ENCODE assay signal across 1 cellular context in the genomic region with DNA sequence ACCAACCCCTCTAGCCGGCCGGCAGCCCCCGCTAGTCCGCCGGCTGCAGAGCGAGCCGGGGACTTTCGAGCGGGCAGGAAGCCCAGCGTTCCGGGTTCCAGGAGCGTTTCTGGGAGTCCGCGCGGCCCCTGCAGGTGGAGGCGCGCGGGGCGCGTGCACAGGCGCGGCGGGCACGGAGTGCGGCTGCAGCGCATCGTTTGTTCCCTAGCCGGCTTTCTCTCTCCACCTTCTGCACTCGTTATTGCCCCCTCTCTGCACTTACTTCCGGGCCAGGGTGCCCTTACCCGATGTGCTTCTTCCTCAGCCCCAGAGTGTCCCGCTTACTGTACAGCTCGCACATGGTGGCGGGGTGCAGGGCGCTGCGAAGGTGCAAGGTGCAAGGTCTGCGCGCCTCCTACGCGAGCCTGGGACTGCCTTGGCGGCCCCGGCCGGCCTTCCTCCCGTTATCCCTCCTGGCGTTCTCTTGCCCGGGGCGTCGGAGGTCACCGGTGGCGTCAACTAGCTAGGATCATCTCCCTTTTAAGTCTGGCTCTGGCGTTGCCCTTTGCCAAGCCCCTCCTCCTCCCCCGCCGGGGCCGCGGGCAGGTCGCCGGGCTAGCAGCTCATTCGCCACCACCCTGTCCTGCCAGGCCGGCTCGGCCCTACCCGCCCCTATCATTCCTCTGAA.
TF ChIP-seq lines count a peak whose summit lies in the region.

A gene (minus strand): TSS at position 495 of the 667 bp plus-strand sequence. CDS start 155 bp downstream, at position 340.

TF ChIP-seq in WTC11, 78 proteins besides CTCF, POLR2A, EP300 and RAD21 (continued from another document):
- TF ChIP-seq HMGA2 (CRISPR knock-in tag; IDR thresholded peaks at IDR 0.05) (no peak), NR3C1 (CRISPR knock-in tag; conservative IDR thresholded peaks at IDR 0.05; ENCODE audit: low read depth) (no peak), ZNF671 (CRISPR knock-in tag; IDR thresholded peaks at IDR 0.05) (no peak), JAZF1 (CRISPR knock-in tag; IDR thresholded peaks at IDR 0.05) (no peak), NFE2L1 (CRISPR knock-in tag; IDR thresholded peaks at IDR 0.05) (peak; percentile 29; the same call in 1 of the 2 replicates), FOXJ3 (CRISPR knock-in tag; IDR thresholded peaks at IDR 0.05; ENCODE audit: borderline replicate concordance) (no peak), NR2C2 (CRISPR knock-in tag; IDR thresholded peaks at IDR 0.05) (peak; percentile 56; the same call in 1 of the 2 replicates), GRHL2 (CRISPR knock-in tag; IDR thresholded peaks at IDR 0.05; ENCODE audit: insufficient replicate concordance, severe bottlenecking) (no peak), NFYB (CRISPR knock-in tag; conservative IDR thresholded peaks at IDR 0.05; ENCODE audit: low read depth) (no peak)
- TF ChIP-seq, protein P1, sequence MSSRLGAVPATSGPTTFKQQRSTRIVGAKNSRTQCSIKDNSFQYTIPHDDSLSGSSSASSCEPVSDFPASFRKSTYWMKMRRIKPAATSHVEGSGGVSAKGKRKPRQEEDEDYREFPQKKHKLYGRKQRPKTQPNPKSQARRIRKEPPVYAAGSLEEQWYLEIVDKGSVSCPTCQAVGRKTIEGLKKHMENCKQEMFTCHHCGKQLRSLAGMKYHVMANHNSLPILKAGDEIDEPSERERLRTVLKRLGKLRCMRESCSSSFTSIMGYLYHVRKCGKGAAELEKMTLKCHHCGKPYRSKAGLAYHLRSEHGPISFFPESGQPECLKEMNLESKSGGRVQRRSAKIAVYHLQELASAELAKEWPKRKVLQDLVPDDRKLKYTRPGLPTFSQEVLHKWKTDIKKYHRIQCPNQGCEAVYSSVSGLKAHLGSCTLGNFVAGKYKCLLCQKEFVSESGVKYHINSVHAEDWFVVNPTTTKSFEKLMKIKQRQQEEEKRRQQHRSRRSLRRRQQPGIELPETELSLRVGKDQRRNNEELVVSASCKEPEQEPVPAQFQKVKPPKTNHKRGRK (CRISPR knock-in tag; IDR thresholded peaks at IDR 0.05; ENCODE audit: borderline replicate concordance), result no peak
- TF ChIP-seq, protein P2, sequence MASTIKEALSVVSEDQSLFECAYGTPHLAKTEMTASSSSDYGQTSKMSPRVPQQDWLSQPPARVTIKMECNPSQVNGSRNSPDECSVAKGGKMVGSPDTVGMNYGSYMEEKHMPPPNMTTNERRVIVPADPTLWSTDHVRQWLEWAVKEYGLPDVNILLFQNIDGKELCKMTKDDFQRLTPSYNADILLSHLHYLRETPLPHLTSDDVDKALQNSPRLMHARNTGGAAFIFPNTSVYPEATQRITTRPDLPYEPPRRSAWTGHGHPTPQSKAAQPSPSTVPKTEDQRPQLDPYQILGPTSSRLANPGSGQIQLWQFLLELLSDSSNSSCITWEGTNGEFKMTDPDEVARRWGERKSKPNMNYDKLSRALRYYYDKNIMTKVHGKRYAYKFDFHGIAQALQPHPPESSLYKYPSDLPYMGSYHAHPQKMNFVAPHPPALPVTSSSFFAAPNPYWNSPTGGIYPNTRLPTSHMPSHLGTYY (CRISPR knock-in tag; IDR thresholded peaks at IDR 0.05), result no peak
- TF ChIP-seq, protein P3, sequence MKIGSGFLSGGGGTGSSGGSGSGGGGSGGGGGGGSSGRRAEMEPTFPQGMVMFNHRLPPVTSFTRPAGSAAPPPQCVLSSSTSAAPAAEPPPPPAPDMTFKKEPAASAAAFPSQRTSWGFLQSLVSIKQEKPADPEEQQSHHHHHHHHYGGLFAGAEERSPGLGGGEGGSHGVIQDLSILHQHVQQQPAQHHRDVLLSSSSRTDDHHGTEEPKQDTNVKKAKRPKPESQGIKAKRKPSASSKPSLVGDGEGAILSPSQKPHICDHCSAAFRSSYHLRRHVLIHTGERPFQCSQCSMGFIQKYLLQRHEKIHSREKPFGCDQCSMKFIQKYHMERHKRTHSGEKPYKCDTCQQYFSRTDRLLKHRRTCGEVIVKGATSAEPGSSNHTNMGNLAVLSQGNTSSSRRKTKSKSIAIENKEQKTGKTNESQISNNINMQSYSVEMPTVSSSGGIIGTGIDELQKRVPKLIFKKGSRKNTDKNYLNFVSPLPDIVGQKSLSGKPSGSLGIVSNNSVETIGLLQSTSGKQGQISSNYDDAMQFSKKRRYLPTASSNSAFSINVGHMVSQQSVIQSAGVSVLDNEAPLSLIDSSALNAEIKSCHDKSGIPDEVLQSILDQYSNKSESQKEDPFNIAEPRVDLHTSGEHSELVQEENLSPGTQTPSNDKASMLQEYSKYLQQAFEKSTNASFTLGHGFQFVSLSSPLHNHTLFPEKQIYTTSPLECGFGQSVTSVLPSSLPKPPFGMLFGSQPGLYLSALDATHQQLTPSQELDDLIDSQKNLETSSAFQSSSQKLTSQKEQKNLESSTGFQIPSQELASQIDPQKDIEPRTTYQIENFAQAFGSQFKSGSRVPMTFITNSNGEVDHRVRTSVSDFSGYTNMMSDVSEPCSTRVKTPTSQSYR (CRISPR knock-in tag; IDR thresholded peaks at IDR 0.05), result peak; percentile 65; the same call in 1 of the 2 replicates
- TF ChIP-seq, protein P4, sequence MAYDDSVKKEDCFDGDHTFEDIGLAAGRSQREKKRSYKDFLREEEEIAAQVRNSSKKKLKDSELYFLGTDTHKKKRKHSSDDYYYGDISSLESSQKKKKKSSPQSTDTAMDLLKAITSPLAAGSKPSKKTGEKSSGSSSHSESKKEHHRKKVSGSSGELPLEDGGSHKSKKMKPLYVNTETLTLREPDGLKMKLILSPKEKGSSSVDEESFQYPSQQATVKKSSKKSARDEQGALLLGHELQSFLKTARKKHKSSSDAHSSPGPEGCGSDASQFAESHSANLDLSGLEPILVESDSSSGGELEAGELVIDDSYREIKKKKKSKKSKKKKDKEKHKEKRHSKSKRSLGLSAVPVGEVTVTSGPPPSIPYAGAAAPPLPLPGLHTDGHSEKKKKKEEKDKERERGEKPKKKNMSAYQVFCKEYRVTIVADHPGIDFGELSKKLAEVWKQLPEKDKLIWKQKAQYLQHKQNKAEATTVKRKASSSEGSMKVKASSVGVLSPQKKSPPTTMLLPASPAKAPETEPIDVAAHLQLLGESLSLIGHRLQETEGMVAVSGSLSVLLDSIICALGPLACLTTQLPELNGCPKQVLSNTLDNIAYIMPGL (CRISPR knock-in tag; IDR thresholded peaks at IDR 0.05), result peak; percentile 61; the same call in 1 of the 2 replicates
- TF ChIP-seq, protein P5, sequence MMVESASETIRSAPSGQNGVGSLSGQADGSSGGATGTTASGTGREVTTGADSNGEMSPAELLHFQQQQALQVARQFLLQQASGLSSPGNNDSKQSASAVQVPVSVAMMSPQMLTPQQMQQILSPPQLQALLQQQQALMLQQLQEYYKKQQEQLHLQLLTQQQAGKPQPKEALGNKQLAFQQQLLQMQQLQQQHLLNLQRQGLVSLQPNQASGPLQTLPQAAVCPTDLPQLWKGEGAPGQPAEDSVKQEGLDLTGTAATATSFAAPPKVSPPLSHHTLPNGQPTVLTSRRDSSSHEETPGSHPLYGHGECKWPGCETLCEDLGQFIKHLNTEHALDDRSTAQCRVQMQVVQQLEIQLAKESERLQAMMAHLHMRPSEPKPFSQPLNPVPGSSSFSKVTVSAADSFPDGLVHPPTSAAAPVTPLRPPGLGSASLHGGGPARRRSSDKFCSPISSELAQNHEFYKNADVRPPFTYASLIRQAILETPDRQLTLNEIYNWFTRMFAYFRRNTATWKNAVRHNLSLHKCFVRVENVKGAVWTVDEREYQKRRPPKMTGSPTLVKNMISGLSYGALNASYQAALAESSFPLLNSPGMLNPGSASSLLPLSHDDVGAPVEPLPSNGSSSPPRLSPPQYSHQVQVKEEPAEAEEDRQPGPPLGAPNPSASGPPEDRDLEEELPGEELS (CRISPR knock-in tag; IDR thresholded peaks at IDR 0.05), result 0 out of 2 replicates have a peak, but pooled peaks have one; percentile 47
